8 cellular contexts compared by ENCODE assay signal in the genomic region with DNA sequence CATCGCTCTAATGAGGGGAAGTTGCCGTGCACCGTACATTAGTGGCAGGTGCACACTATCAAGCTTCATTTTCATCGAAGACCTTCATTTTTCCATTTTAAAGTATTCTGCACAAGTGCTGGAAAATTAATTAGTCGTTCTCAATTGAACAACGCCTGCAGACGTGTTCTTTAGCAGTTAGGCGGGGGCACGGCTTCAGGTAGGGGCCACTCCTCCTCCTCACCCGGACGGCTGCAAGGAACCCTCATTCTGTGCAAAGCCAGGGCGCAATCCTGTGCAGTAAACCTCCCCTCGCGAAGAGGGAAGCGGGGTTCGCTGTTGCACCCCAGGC. TPM values are rescaled to one million over a fixed set of nuclear protein-coding genes. Genes with fewer than 3 reads are reported as not detected.
DNase-seq lines count a peak whose midpoint lies in the region; ATAC-seq and TF ChIP-seq lines count a peak whose summit lies in the region.

No MANE protein-coding gene starts in this region.

- TF ChIP-seq CTCF in breast epithelium (IDR thresholded peaks at IDR 0.05) (no peak), transverse colon (IDR thresholded peaks at IDR 0.05) (no peak)

- no peak overlapping the region for H2AK5ac ChIP-seq in mesendoderm (ENCODE audit: low read length)

- H4K8ac ChIP-seq in mesendoderm (ENCODE audit: low read depth, low read length), result no peak overlapping the region

- H3K4me1 ChIP-seq in breast epithelium (peaks cover 0 to 3% of the 10 kb centered on the region in 2 donors), mesendoderm (ENCODE audit: control insufficient read depth, low read depth, low read length) (no peaks in the 10 kb centered on the region), transverse colon (peaks cover 0 to 12% (median 6%) of the 10 kb centered on the region in 4 donors)

- H3K4me3 Mint-ChIP-seq in activated T-cell treated with anti-CD3 and anti-CD28 coated beads, Interleukin-2, amount 50 U/mL, for 72 hours, result peak overlapping the region; percentile 78 to 80
- H3K4me3 Mint-ChIP-seq in activated T-cell treated with anti-CD3 and anti-CD28 coated beads, Interleukin-2, amount 50 U/mL, for 4 hours, result no peak overlapping the region

- no peak overlapping the region for H2BK5ac ChIP-seq in mesendoderm (ENCODE audit: low read length)

- H3K56ac ChIP-seq in mesendoderm (ENCODE audit: low read length), result peak overlapping the region; percentile 59

- H3K36me3 ChIP-seq in breast epithelium (no peaks in the 10 kb centered on the region), mesendoderm (ENCODE audit: control insufficient read depth, insufficient read depth, low read length) (no peaks in the 10 kb centered on the region), transverse colon (no peaks in the 10 kb centered on the region)

- peaks cover 39% of the 10 kb centered on the region for H3K27me3 Mint-ChIP-seq in activated T-cell treated with anti-CD3 and anti-CD28 coated beads, Interleukin-2, amount 50 U/mL, for 72 hours (ENCODE audit: low read depth)
- H3K27me3 Mint-ChIP-seq in activated T-cell treated with anti-CD3 and anti-CD28 coated beads, Interleukin-2, amount 50 U/mL, for 4 hours (ENCODE audit: low read depth), result peaks cover 37% of the 10 kb centered on the region

- no peaks in the 10 kb centered on the region for H3K9me3 ChIP-seq in breast epithelium
- no peaks in the 10 kb centered on the region for H3K9me3 ChIP-seq in transverse colon

- H3K36me3 Mint-ChIP-seq in activated T-cell treated with anti-CD3 and anti-CD28 coated beads, Interleukin-2, amount 50 U/mL, for 72 hours (ENCODE audit: insufficient read depth in 2 of 2), result no peaks in the 10 kb centered on the region
- H3K36me3 Mint-ChIP-seq in activated T-cell treated with anti-CD3 and anti-CD28 coated beads, Interleukin-2, amount 50 U/mL, for 4 hours (ENCODE audit: insufficient read depth), result no peaks in the 10 kb centered on the region

- H3K79me2 ChIP-seq in mesendoderm (ENCODE audit: control insufficient read depth, insufficient read depth, low read length), result no peaks in the 10 kb centered on the region

- intact Hi-C loops in breast epithelium (cut with DNase I; ENCODE audit: low total_unique reads) (loop anchor here (10.0 kb wide), 1 partner anchor 58 kb away; no protein-coding TSS in a partner anchor), transverse colon (cut with DNase I; ENCODE audit: low total_unique reads) (loop anchor here (5.0 to 10.0 kb wide), 2 partner anchors 68 to 1065 kb away; no protein-coding TSS in a partner anchor)

- ATAC-seq in activated T-cell treated with anti-CD3 and anti-CD28 coated beads, Interleukin-2, amount 50 U/mL, for 72 hours (replicated peaks in 1 of 2), result no peak
- no peak for ATAC-seq in activated T-cell treated with anti-CD3 and anti-CD28 coated beads, Interleukin-2, amount 50 U/mL, for 4 hours
- ATAC-seq in activated CD4-positive, CD25-positive, alpha-beta regulatory T cell treated with anti-CD3 and anti-CD28 coated beads, Interleukin-2, amount 50 U/mL, for 24 hours, result no peak

- H3K4me2 ChIP-seq in mesendoderm (ENCODE audit: low read length), result peak overlapping the region; percentile 51

- H2BK120ac ChIP-seq in mesendoderm (ENCODE audit: low read depth, low read length), result no peak overlapping the region

- H3K79me1 ChIP-seq in mesendoderm (ENCODE audit: low read length), result no peaks in the 10 kb centered on the region

- H3K4me3 ChIP-seq in breast epithelium (peak overlapping the region; percentile 50 to 78 (median 63)), mesendoderm (ENCODE audit: low read length) (no peak overlapping the region), transverse colon (peak overlapping the region; percentile 27 to 60 (median 32))

- DNase-seq in activated T-cell treated with anti-CD3 and anti-CD28 coated beads, Interleukin-2, amount 50 U/mL, for 72 hours, result no peak
- DNase-seq in activated T-cell treated with anti-CD3 and anti-CD28 coated beads, Interleukin-2, amount 50 U/mL, for 4 hours, result no peak
- no peak for DNase-seq in breast epithelium (ENCODE audit: low spot score in 2 of 2)
- DNase-seq in mesendoderm, result no peak
- DNase-seq in transverse colon, result no peak
- DNase-seq in retina, result no peak
- no peak for DNase-seq in NCI-H146 (lab: John Stamatoyannopoulos, UW)

- TF ChIP-seq POLR2A in breast epithelium (IDR thresholded peaks at IDR 0.05) (no peak), transverse colon (IDR thresholded peaks at IDR 0.05) (no peak)

- no peaks in the 10 kb centered on the region for H3K4me1 Mint-ChIP-seq in activated T-cell treated with anti-CD3 and anti-CD28 coated beads, Interleukin-2, amount 50 U/mL, for 72 hours (ENCODE audit: low read depth)
- no peaks in the 10 kb centered on the region for H3K4me1 Mint-ChIP-seq in activated T-cell treated with anti-CD3 and anti-CD28 coated beads, Interleukin-2, amount 50 U/mL, for 4 hours (ENCODE audit: low read depth)

- H3K9ac ChIP-seq in mesendoderm (ENCODE audit: low read length), result peak overlapping the region; percentile 28

- H4K5ac ChIP-seq in mesendoderm (ENCODE audit: low read length), result no peak overlapping the region

- WGBS in mesendoderm (ENCODE audit: extremely low coverage, insufficient coverage, low lambda C conversion rate), result no CpG with 5 or more reads among the region's 16 CpGs
- 33 to 100% methylated on average over 3 to 16 of the region's 16 CpGs for WGBS in transverse colon (ENCODE audit: low coverage in 1 of 2), 2 donors

- peak overlapping the region; percentile 89 to 91 for H3K27ac ChIP-seq in breast epithelium
- H3K27ac ChIP-seq in mesendoderm (ENCODE audit: low read depth, low read length), result no peak overlapping the region
- H3K27ac ChIP-seq in transverse colon, result peak overlapping the region in 1 of 4 donors; percentile 58

- no peak overlapping the region for H3K27ac Mint-ChIP-seq in activated T-cell treated with anti-CD3 and anti-CD28 coated beads, Interleukin-2, amount 50 U/mL, for 72 hours

- H3K18ac ChIP-seq in mesendoderm (ENCODE audit: low read length), result no peak overlapping the region

- H3K27me3 ChIP-seq in breast epithelium (no peaks in the 10 kb centered on the region), mesendoderm (ENCODE audit: insufficient read depth, low read length, poor library complexity) (peaks cover 5% of the 10 kb centered on the region), transverse colon (no peaks in the 10 kb centered on the region)

- no peak overlapping the region for H3K23ac ChIP-seq in mesendoderm (ENCODE audit: low read length)

- in situ Hi-C loops in transverse colon (cut with MboI; ENCODE audit: low pct_ligation_motif_present in 1 of 4, low pct_unique_long_range_greater_than_20kb in 1 of 4, low sequenced_read_pairs in 3 of 4), result loop anchor here (25.0 kb wide), 8 partner anchors 180 to 1055 kb away; no protein-coding TSS in a partner anchor

- no peak overlapping the region for H2BK15ac ChIP-seq in mesendoderm (replicated peaks; ENCODE audit: low read depth)

- TF ChIP-seq EP300 in transverse colon (IDR thresholded peaks at IDR 0.05; ENCODE audit: low read depth), result no peak

- no peak overlapping the region for H3K4ac ChIP-seq in mesendoderm (ENCODE audit: low read depth, low read length)

- H3K9me3 Mint-ChIP-seq in activated T-cell treated with anti-CD3 and anti-CD28 coated beads, Interleukin-2, amount 50 U/mL, for 72 hours, result no peaks in the 10 kb centered on the region
- no peaks in the 10 kb centered on the region for H3K9me3 Mint-ChIP-seq in activated T-cell treated with anti-CD3 and anti-CD28 coated beads, Interleukin-2, amount 50 U/mL, for 4 hours

RNA-seq across cellular contexts. Expression of a gene that starts 39.7 kb away (rescaled TPM):
- 10 to 100 TPM; 17.3 to 27.3 TPM for total RNA-seq in activated T-cell treated with anti-CD3 and anti-CD28 coated beads, Interleukin-2, amount 50 U/mL, for 72 hours
- 1 to 10 TPM; 2.7 to 6.9 (median 5.8) TPM for total RNA-seq in activated T-cell treated with anti-CD3 and anti-CD28 coated beads, Interleukin-2, amount 50 U/mL, for 4 hours
- total RNA-seq in breast epithelium (10 to 100 TPM; 54.9 to 87.5 (median 79.6) TPM), transverse colon (10 to 100 TPM; 17.3 to 37.2 (median 29.8) TPM)
- 0.46 TPM for polyA plus RNA-seq in mesendoderm (2013, experiment 1 of 2)
- 0.45 TPM for polyA plus RNA-seq in mesendoderm (2013, experiment 2 of 2)
